ENCODE assay signal across 8 cellular contexts in genomic region chr19:1384085-1384462, GRCh38. TPM values are rescaled to one million over a fixed set of nuclear protein-coding genes. Genes with fewer than 3 reads are reported as not detected.
DNase-seq lines count a peak whose midpoint lies in the region; ATAC-seq lines count a peak whose summit lies in the region.

No MANE protein-coding gene starts in this region.

- peak overlapping the region; percentile 79 for H3K4me3 ChIP-seq in CD8-positive, alpha-beta memory T cell (ENCODE audit: low read length)
- peak overlapping the region; percentile 71 for H3K4me3 ChIP-seq in mononuclear cell (ENCODE audit: low read length)

- peak overlapping the region in 6 of 8 donors; percentile 52 to 100 (median 81) for H3K27ac Mint-ChIP-seq in CD8-positive, alpha-beta memory T cell

- POLR2A ChIA-PET in CD8-positive, alpha-beta memory T cell (lab: Charles Lee) = no interaction called here

- H3K9me3 Mint-ChIP-seq in CD8-positive, alpha-beta memory T cell = peaks cover 0 to 6% (median 4%) of the 10 kb centered on the region in 5 donors

- H3K4me3 Mint-ChIP-seq in CD8-positive, alpha-beta memory T cell = peak overlapping the region; percentile 82 to 99 (median 95)

- no peak for DNase-seq in CD8-positive, alpha-beta memory T cell
- DNase-seq in caudate nucleus (lab: John Stamatoyannopoulos, UW) = peak in 3 of 61 donors; percentile 33 to 64 (median 44)
- DNase-seq in HuH-7 (ENCODE audit: low spot score) = no peak
- DNase-seq in GF-D8 (lab: John Stamatoyannopoulos, UW) = no peak
- DNase-seq in UCSD-AML1 (lab: John Stamatoyannopoulos, UW; ENCODE audit: unreplicated experiment) = no peak

- peaks cover 5% of the 10 kb centered on the region for H3K36me3 ChIP-seq in CD8-positive, alpha-beta memory T cell (ENCODE audit: insufficient read depth, low read length)

- H3K36me3 Mint-ChIP-seq in CD8-positive, alpha-beta memory T cell = peaks cover 0 to 30% (median 4%) of the 10 kb centered on the region in 3 donors

- H3K4me1 Mint-ChIP-seq in CD8-positive, alpha-beta memory T cell = peaks cover 15 to 30% (median 15%) of the 10 kb centered on the region in 3 donors

- peak; percentile 2 for ATAC-seq in HG03432 (IDR thresholded peaks at IDR 0.05; ENCODE audit: unreplicated experiment)
- no peak for ATAC-seq in GM21390 (IDR thresholded peaks at IDR 0.05; ENCODE audit: unreplicated experiment)

- H3K4me1 ChIP-seq in CD8-positive, alpha-beta memory T cell (ENCODE audit: insufficient read depth, low read length) = peaks cover 7% of the 10 kb centered on the region
- peaks cover 13% of the 10 kb centered on the region for H3K4me1 ChIP-seq in mononuclear cell (ENCODE audit: insufficient read depth, low read length)

- no peaks in the 10 kb centered on the region for H3K27me3 ChIP-seq in CD8-positive, alpha-beta memory T cell (ENCODE audit: insufficient read depth, low read length, poor library complexity, severe bottlenecking)
- no peaks in the 10 kb centered on the region for H3K27me3 ChIP-seq in mononuclear cell (ENCODE audit: insufficient read depth, low read length)

- CTCF ChIA-PET in CD8-positive, alpha-beta memory T cell (lab: Charles Lee) = no interaction called here

- H3K27ac ChIP-seq in CD8-positive, alpha-beta memory T cell (ENCODE audit: low read depth, low read length) = peak overlapping the region; percentile 77
- H3K27ac ChIP-seq in caudate nucleus (ENCODE audit: low read depth, low read length) = peak overlapping the region; percentile 93

- no peaks in the 10 kb centered on the region for H3K9me3 ChIP-seq in CD8-positive, alpha-beta memory T cell (ENCODE audit: low read length)
- no peaks in the 10 kb centered on the region for H3K9me3 ChIP-seq in mononuclear cell (ENCODE audit: low read depth, low read length)

- H3K27me3 Mint-ChIP-seq in CD8-positive, alpha-beta memory T cell = peaks cover 4 to 10% of the 10 kb centered on the region in 2 donors

RNA-seq across cellular contexts. Expression of gene NDUFS7, which starts 0.4 kb away (rescaled TPM):
- 100 to 1,000 TPM; 102 to 104 TPM for total RNA-seq in CD8-positive, alpha-beta memory T cell
- polyA plus RNA-seq in CD8-positive, alpha-beta memory T cell = 207 TPM
- 21.1 TPM for total RNA-seq in mononuclear cell

RNA-seq across cellular contexts. Expression of gene GAMT, which starts 17.3 kb away (rescaled TPM):
- 10 to 100 TPM; 29.0 to 29.5 TPM for total RNA-seq in CD8-positive, alpha-beta memory T cell
- 20.4 TPM for polyA plus RNA-seq in CD8-positive, alpha-beta memory T cell
- total RNA-seq in mononuclear cell = 6.7 TPM

RNA-seq across cellular contexts. Expression of gene DAZAP1, which starts 23.3 kb away (rescaled TPM):
- 100 to 1,000 TPM; 253 TPM for total RNA-seq in CD8-positive, alpha-beta memory T cell
- polyA plus RNA-seq in CD8-positive, alpha-beta memory T cell = 7.7 TPM
- 63.0 TPM for total RNA-seq in mononuclear cell

RNA-seq across cellular contexts. Expression of gene RPS15, which starts 54.1 kb away (rescaled TPM):
- total RNA-seq in CD8-positive, alpha-beta memory T cell = 1,000 to 10,000 TPM; 1,485 to 1,540 TPM
- polyA plus RNA-seq in CD8-positive, alpha-beta memory T cell = 2,756 TPM
- total RNA-seq in mononuclear cell = 1,183 TPM
